ENCODE assay signal across 27 cellular contexts in the genomic region with DNA sequence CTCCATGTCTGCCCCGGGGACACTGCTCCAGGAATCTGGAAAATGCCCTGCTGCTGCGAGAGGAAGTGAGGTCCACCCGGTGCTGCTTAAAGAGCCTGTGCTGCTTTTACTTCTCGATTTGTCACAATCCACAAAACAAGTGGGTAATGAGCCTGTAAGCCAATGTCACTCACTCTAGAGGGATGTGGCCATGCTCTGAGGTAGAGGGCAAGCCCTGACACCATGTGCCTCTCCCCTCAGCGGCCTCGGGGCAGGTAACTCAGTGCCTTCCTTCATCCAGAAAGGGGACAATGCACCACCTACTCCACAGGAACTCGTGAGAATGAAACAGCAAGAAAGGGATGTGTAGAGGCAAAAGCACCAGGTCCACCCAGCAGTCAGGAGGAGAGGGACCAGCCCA.
DNase-seq lines count a peak whose midpoint lies in the region; ATAC-seq, FAIRE-seq and TF ChIP-seq lines count a peak whose summit lies in the region.
"Had no signal": no experiment of that assay in that cellular context is flagged by ENCODE, and none has a peak within 500 bp of the region (broad histone marks: within the 10 kb centered on the region; RNA-seq: fewer than 3 reads in every experiment).

No MANE protein-coding gene starts in this region.

- no peak overlapping the region for H3K27ac ChIP-seq in right atrium auricular region
- no peak overlapping the region for H3K27ac ChIP-seq in heart left ventricle
- H3K27ac ChIP-seq in lung (ENCODE audit: low read depth in 1 of 2, low read length in 1 of 2), result no peak overlapping the region
- no peak overlapping the region for H3K27ac ChIP-seq in caudate nucleus (ENCODE audit: low read depth, low read length)
- H3K27ac ChIP-seq: BLaER1 had no signal

- 62 to 74% (median 68%) methylated on average over 7 of the region's 7 CpGs for WGBS in heart left ventricle, 4 donors
- WGBS in lung, 2 donors, result 75 to 77% methylated on average over 7 of the region's 7 CpGs

- peaks cover 0 to 21% of the 10 kb centered on the region in 2 donors for H3K9me3 ChIP-seq in right atrium auricular region
- peaks cover 0 to 11% (median 0%) of the 10 kb centered on the region in 12 donors for H3K9me3 ChIP-seq in heart left ventricle
- H3K9me3 ChIP-seq in lung (ENCODE audit: control insufficient read depth in 2 of 2, insufficient read depth in 1 of 2, low read length in 1 of 2), result peaks cover 0 to 7% of the 10 kb centered on the region in 2 donors
- H3K9me3 ChIP-seq: BE2C, BLaER1 had no signal

- TF ChIP-seq CTCF in right atrium auricular region (IDR thresholded peaks at IDR 0.05), result no peak
- no peak for TF ChIP-seq CTCF in heart left ventricle (IDR thresholded peaks at IDR 0.05)
- no peak for TF ChIP-seq CTCF in bronchial epithelial cell (IDR thresholded peaks at IDR 0.05; ENCODE audit: insufficient read depth, low read length, severe bottlenecking)
- TF ChIP-seq CTCF in lung (IDR thresholded peaks at IDR 0.05; ENCODE audit: control extremely low read depth, extremely low read depth), result no peak

- H3K4me3 ChIP-seq in right atrium auricular region, result no peak overlapping the region
- H3K4me3 ChIP-seq in heart left ventricle, result no peak overlapping the region
- no peak overlapping the region for H3K4me3 ChIP-seq in bronchial epithelial cell (ENCODE audit: low read depth, low read length)
- no peak overlapping the region for H3K4me3 ChIP-seq in lung
- H3K4me3 ChIP-seq: BLaER1 had no signal

- H3K27me3 ChIP-seq in right atrium auricular region (no peaks in the 10 kb centered on the region), heart left ventricle (no peaks in the 10 kb centered on the region), bronchial epithelial cell (ENCODE audit: control insufficient read depth, insufficient read depth, low read length) (no peaks in the 10 kb centered on the region), lung (ENCODE audit: control insufficient read depth, insufficient read depth) (no peaks in the 10 kb centered on the region)
- H3K27me3 ChIP-seq: BE2C, BLaER1 had no signal

- ATAC-seq in heart left ventricle, result no peak
- no peak for ATAC-seq in lung (ENCODE audit: insufficient read depth, low FRiP score)
- ATAC-seq in GM19467 (IDR thresholded peaks at IDR 0.05; ENCODE audit: unreplicated experiment), result no peak

- TF ChIP-seq POLR2A in heart left ventricle (IDR thresholded peaks at IDR 0.05), result no peak

- H3K36me3 ChIP-seq in right atrium auricular region (no peaks in the 10 kb centered on the region), heart left ventricle (no peaks in the 10 kb centered on the region), bronchial epithelial cell (ENCODE audit: control insufficient read depth, insufficient read depth, low read length) (no peaks in the 10 kb centered on the region), lung (ENCODE audit: control insufficient read depth in 2 of 2, insufficient read depth in 2 of 2, low read length in 2 of 2) (no peaks in the 10 kb centered on the region)
- H3K36me3 ChIP-seq: BE2C, BLaER1 had no signal

- DNase-seq in right atrium auricular region (ENCODE audit: low spot score) (peak; percentile 42), heart left ventricle (no peak), bronchial epithelial cell (ENCODE audit: low read depth) (no peak), lung (ENCODE audit: low spot score) (peak; percentile 16), ureter (ENCODE audit: low spot score) (peak; percentile 26), caudate nucleus (lab: John Stamatoyannopoulos, UW) (no peak), SW480 (ENCODE audit: low spot score) (no peak)
- DNase-seq: 8988T; ACHN; BE2C; C1 segment of cervical spinal cord; CD4-positive, alpha-beta memory T cell; CD4-positive, CD25-positive, alpha-beta regulatory T cell; CD8-positive, alpha-beta memory T cell; COR-L47; DMS 273 treated with DMSO at 0.1 percent for 48 hours; DMS153; DMS53; DMS79; DND-41; EL; GDM1 had no signal

- FAIRE-seq in bronchial epithelial cell (lab: Jason Lieb, UNC), result peak; percentile 93
- FAIRE-seq: A204.1, GM12891, GM19239 had no signal

- H3K4me1 ChIP-seq in right atrium auricular region (no peaks in the 10 kb centered on the region), heart left ventricle (no peaks in the 10 kb centered on the region), lung (ENCODE audit: control insufficient read depth in 2 of 2, insufficient read depth in 2 of 2, low read length in 2 of 2) (no peaks in the 10 kb centered on the region)
- H3K4me1 ChIP-seq: BE2C, BLaER1 had no signal

- intact Hi-C loops in heart left ventricle (cut with DNase I), result no loop called here

Comparison
In these comparisons a context has a peak if more than half of its experiments do, and no peak if none do; other contexts are left out.
1. DNase-seq: peak in right atrium auricular region (single experiment), lung (single experiment) and ureter (single experiment); none in heart left ventricle (0 of 5), bronchial epithelial cell (single experiment), caudate nucleus (0 of 61) and SW480 (single experiment).